Comparison of ENCODE assay signal across 14 cellular contexts in the genomic region with DNA sequence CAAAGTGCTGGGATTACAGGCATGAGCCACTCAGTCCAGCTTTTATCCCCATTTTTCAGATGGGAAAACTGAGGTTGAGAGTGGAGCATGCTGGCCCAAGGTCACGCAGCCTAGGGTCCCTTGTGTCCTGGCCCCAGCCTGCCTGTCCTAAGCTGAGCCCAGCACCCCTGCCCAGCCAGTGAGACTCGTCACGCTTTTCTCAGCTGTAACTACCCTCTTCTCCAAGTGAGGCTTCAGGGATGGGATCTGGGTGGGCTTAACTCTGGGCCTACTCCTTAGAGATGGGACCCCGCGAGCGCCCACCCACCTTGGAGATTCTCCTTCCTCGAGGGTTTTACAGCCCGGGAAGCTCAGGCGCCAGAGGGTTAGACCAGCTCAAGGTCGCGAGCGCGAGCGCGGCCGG. TPM values are rescaled to one million over a fixed set of nuclear protein-coding genes. Genes with fewer than 3 reads are reported as not detected.
DNase-seq lines count a peak whose midpoint lies in the region; ATAC-seq, FAIRE-seq and TF ChIP-seq lines count a peak whose summit lies in the region.
"Had no signal": no experiment of that assay in that cellular context is flagged by ENCODE, and none has a peak within 500 bp of the region (broad histone marks: within the 10 kb centered on the region; RNA-seq: fewer than 3 reads in every experiment).

No MANE protein-coding gene starts in this region.

- H3K27ac ChIP-seq in astrocyte (ENCODE audit: low read depth, low read length) (no peak overlapping the region), thymus (ENCODE audit: low read depth) (no peak overlapping the region), colonic mucosa (no peak overlapping the region)

- H3K4me1 Mint-ChIP-seq in activated T-cell treated with anti-CD3 and anti-CD28 coated beads, Interleukin-2, amount 50 U/mL, for 72 hours (ENCODE audit: low read depth), result peaks cover 28% of the 10 kb centered on the region
- peaks cover 13% of the 10 kb centered on the region for H3K4me1 Mint-ChIP-seq in astrocyte (ENCODE audit: low read depth, unreplicated experiment)
- H3K4me1 Mint-ChIP-seq in mesothelial cell of epicardium, result peaks cover 32% of the 10 kb centered on the region

- H3K27me3 Mint-ChIP-seq in activated T-cell treated with anti-CD3 and anti-CD28 coated beads, Interleukin-2, amount 50 U/mL, for 72 hours (ENCODE audit: low read depth), result peaks cover 27% of the 10 kb centered on the region
- peaks cover 25% of the 10 kb centered on the region for H3K27me3 Mint-ChIP-seq in astrocyte (ENCODE audit: low read depth, unreplicated experiment)
- peaks cover 46% of the 10 kb centered on the region for H3K27me3 Mint-ChIP-seq in mesothelial cell of epicardium (ENCODE audit: low read depth)

- intact Hi-C loops in colonic mucosa (cut with DNase I), result no loop called here

- H3K27me3 ChIP-seq in astrocyte (ENCODE audit: insufficient read depth, low read length) (peaks cover 22% of the 10 kb centered on the region), thymus (ENCODE audit: control insufficient read depth, insufficient read depth) (peaks cover 43% of the 10 kb centered on the region), colonic mucosa (peaks cover 15% of the 10 kb centered on the region)

- H3K4me3 Mint-ChIP-seq in activated T-cell treated with anti-CD3 and anti-CD28 coated beads, Interleukin-2, amount 50 U/mL, for 72 hours, result peak overlapping the region; percentile 11 to 35
- H3K4me3 Mint-ChIP-seq in astrocyte (ENCODE audit: unreplicated experiment) (no peak overlapping the region), mesothelial cell of epicardium (peak overlapping the region; percentile 83)

- H3K4me3 ChIP-seq in astrocyte (ENCODE audit: insufficient read depth, low read depth, low read length) (no peak overlapping the region), thymus (ENCODE audit: low read length) (peak overlapping the region; percentile 48), colonic mucosa (no peak overlapping the region)

- H3K4me2 ChIP-seq in astrocyte (ENCODE audit: low read length), result peak overlapping the region; percentile 54

- no peak for DNase-seq in activated T-cell treated with anti-CD3 and anti-CD28 coated beads, Interleukin-2, amount 50 U/mL, for 72 hours
- DNase-seq in activated T-cell treated with anti-CD3 and anti-CD28 coated beads, Interleukin-2, amount 50 U/mL, for 48 hours, result no peak
- DNase-seq in astrocyte (ENCODE audit: low read depth) (no peak), mesothelial cell of epicardium (ENCODE audit: low spot score in 2 of 2, unreplicated experiment in 2 of 2) (no peak), colonic mucosa (no peak), SKM-1 treated with dmso at 0.1 percent for 144 hours (lab: John Stamatoyannopoulos, UW; ENCODE audit: unreplicated experiment) (no peak)
- DNase-seq in stimulated activated CD4-positive, alpha-beta T cell treated with anti-CD3 and anti-CD28 coated beads, Interleukin-4, amount 100 ng/mL, for 24 hours, result no peak
- DNase-seq: kidney glomerular epithelial cell, NCI-H187 treated with DMSO at 0.1 percent for 48 hours had no signal

- no peak for FAIRE-seq in astrocyte (lab: Jason Lieb, UNC)

- H3K9me3 Mint-ChIP-seq in activated T-cell treated with anti-CD3 and anti-CD28 coated beads, Interleukin-2, amount 50 U/mL, for 72 hours, result no peaks in the 10 kb centered on the region
- H3K9me3 Mint-ChIP-seq in astrocyte (ENCODE audit: unreplicated experiment) (no peaks in the 10 kb centered on the region), mesothelial cell of epicardium (no peaks in the 10 kb centered on the region)

- TF ChIP-seq CTCF in astrocyte (IDR thresholded peaks at IDR 0.05; ENCODE audit: insufficient read depth, low read depth, low read length) (no peak), mesothelial cell of epicardium (IDR thresholded peaks at IDR 0.05; ENCODE audit: unreplicated experiment) (no peak), colonic mucosa (IDR thresholded peaks at IDR 0.05) (no peak)

- H3K9ac ChIP-seq in astrocyte (ENCODE audit: low read length) (no peak overlapping the region), colonic mucosa (ENCODE audit: low read depth in 2 of 2, low read length in 2 of 2) (no peak overlapping the region)

- ATAC-seq in activated T-cell treated with anti-CD3 and anti-CD28 coated beads, Interleukin-2, amount 50 U/mL, for 72 hours (replicated peaks in 1 of 2), result no peak

- H3K36me3 ChIP-seq in astrocyte (ENCODE audit: insufficient read depth, low read length) (peaks cover 7% of the 10 kb centered on the region), thymus (ENCODE audit: control insufficient read depth, insufficient read depth) (peaks cover 4% of the 10 kb centered on the region), colonic mucosa (no peaks in the 10 kb centered on the region)
- H3K36me3 ChIP-seq: adrenal gland had no signal

- H3K4me1 ChIP-seq in astrocyte (ENCODE audit: insufficient read depth, low read length) (peaks cover 22% of the 10 kb centered on the region), thymus (ENCODE audit: control insufficient read depth, insufficient read depth, low read length) (peaks cover 22% of the 10 kb centered on the region), colonic mucosa (peaks cover 11% of the 10 kb centered on the region)

- H3K79me2 ChIP-seq in astrocyte (ENCODE audit: insufficient read depth, low read length), result peaks cover 25% of the 10 kb centered on the region

- H2AFZ ChIP-seq in astrocyte (ENCODE audit: low read depth, low read length), result no peak overlapping the region

- peaks cover 0 to 2% of the 10 kb centered on the region in 2 donors for H3K36me3 Mint-ChIP-seq in activated T-cell treated with anti-CD3 and anti-CD28 coated beads, Interleukin-2, amount 50 U/mL, for 72 hours (ENCODE audit: insufficient read depth in 2 of 2)
- H3K36me3 Mint-ChIP-seq in astrocyte (ENCODE audit: low read depth, unreplicated experiment) (peaks cover 6% of the 10 kb centered on the region), mesothelial cell of epicardium (no peaks in the 10 kb centered on the region)

- H3K27ac Mint-ChIP-seq in activated T-cell treated with anti-CD3 and anti-CD28 coated beads, Interleukin-2, amount 50 U/mL, for 72 hours, result no peak overlapping the region
- H3K27ac Mint-ChIP-seq in astrocyte (ENCODE audit: unreplicated experiment) (no peak overlapping the region), mesothelial cell of epicardium (no peak overlapping the region)

- peaks cover 11% of the 10 kb centered on the region for H4K20me1 ChIP-seq in astrocyte (ENCODE audit: insufficient read depth, low read length)

- H3K9me3 ChIP-seq in astrocyte (ENCODE audit: insufficient read depth, low read depth, low read length) (no peaks in the 10 kb centered on the region), thymus (ENCODE audit: control insufficient read depth) (no peaks in the 10 kb centered on the region), colonic mucosa (no peaks in the 10 kb centered on the region)
- H3K9me3 ChIP-seq: adrenal gland had no signal

- WGBS in thymus, result 22% methylated on average over 16 of the region's 16 CpGs

RNA-seq across cellular contexts. Expression of gene TMEM151A, which starts 0.4 kb away (rescaled TPM):
- total RNA-seq in activated T-cell treated with anti-CD3 and anti-CD28 coated beads, Interleukin-2, amount 50 U/mL, for 72 hours, result under 1 TPM in 1 of 2 donors, not detected in 1; 0.10 TPM
- 1.8 and 2.0 TPM in 2 replicates for total RNA-seq in astrocyte
- 1.3 to 1.8 TPM (median 1.6 TPM) in 3 replicates for total RNA-seq in mesothelial cell of epicardium
- polyA plus RNA-seq in thymus, result 0.02 TPM
- total RNA-seq in colonic mucosa, result under 1 TPM; 0.37 to 0.47 TPM
- total RNA-seq: RPMI7951, skeletal muscle tissue had no signal

RNA-seq across cellular contexts. Expression of gene YIF1A, which starts 2.4 kb away (rescaled TPM):
- total RNA-seq in activated T-cell treated with anti-CD3 and anti-CD28 coated beads, Interleukin-2, amount 50 U/mL, for 72 hours, result 10 to 100 TPM; 42.9 to 50.8 TPM
- 129 and 159 TPM in 2 replicates for total RNA-seq in astrocyte
- total RNA-seq in mesothelial cell of epicardium, result 66.8 to 74.0 TPM (median 71.2 TPM) in 3 replicates
- polyA plus RNA-seq in thymus, result 57.3 TPM
- total RNA-seq in colonic mucosa, result 100 to 1,000 TPM in 1 of 2 donors, 10 to 100 TPM in 1; 87.4 to 159 TPM

RNA-seq across cellular contexts. Expression of gene CNIH2, which starts 13.3 kb away (rescaled TPM):
- 1 to 10 TPM; 1.2 to 3.5 TPM for total RNA-seq in activated T-cell treated with anti-CD3 and anti-CD28 coated beads, Interleukin-2, amount 50 U/mL, for 72 hours
- total RNA-seq in astrocyte (12.2 and 12.3 TPM in 2 replicates), mesothelial cell of epicardium (10.1 to 11.5 TPM (median 10.2 TPM) in 3 replicates), colonic mucosa (under 1 TPM; 0.58 to 0.67 TPM)
- polyA plus RNA-seq in thymus, result 1.6 TPM
- total RNA-seq: skeletal muscle tissue had no signal

RNA-seq across cellular contexts. Expression of gene RAB1B, which starts 22.9 kb away (rescaled TPM):
- 100 to 1,000 TPM; 127 to 139 TPM for total RNA-seq in activated T-cell treated with anti-CD3 and anti-CD28 coated beads, Interleukin-2, amount 50 U/mL, for 72 hours
- total RNA-seq in astrocyte, result 109 and 120 TPM in 2 replicates
- total RNA-seq in mesothelial cell of epicardium, result 88.6 to 91.8 TPM (median 90.1 TPM) in 3 replicates
- 105 TPM for polyA plus RNA-seq in thymus
- total RNA-seq in colonic mucosa, result 100 to 1,000 TPM; 212 to 243 TPM

RNA-seq across cellular contexts. Expression of gene CD248, which starts 25.5 kb away (rescaled TPM):
- 1 to 10 TPM; 3.0 to 3.9 TPM for total RNA-seq in activated T-cell treated with anti-CD3 and anti-CD28 coated beads, Interleukin-2, amount 50 U/mL, for 72 hours
- total RNA-seq in astrocyte (50.9 and 58.8 TPM in 2 replicates), mesothelial cell of epicardium (95.2 to 102 TPM (median 97.9 TPM) in 3 replicates), colonic mucosa (1 to 10 TPM; 4.9 to 8.8 TPM)
- 7.7 TPM for polyA plus RNA-seq in thymus
- total RNA-seq: HT-29, RPMI7951 had no signal
